Comparison of ENCODE assay signal across 1 cellular context in the genomic region with DNA sequence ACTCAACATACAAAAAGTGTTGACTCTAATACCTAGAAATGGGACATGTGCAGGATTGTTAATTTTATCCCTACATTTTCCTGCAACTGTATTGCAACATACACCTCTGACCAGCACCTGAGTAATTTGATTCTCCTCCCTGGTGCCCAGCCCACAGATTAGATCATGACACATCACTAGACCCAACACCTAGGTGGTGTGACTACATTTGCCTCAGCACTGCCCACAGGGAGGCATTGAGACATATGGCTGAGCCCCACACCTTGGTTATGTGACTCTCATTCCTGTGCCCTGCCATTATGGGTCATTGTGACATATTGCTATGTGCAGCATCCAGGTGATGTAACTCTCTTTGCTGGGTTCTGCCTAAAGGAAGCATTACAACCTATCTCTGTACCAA.
A peak's percentile ranks its signal among the peaks of the same experiment; 100 is the strongest.
TF ChIP-seq lines count a peak whose summit lies in the region.

No MANE protein-coding gene starts in this region.

TF ChIP-seq in IMR-90, 13 proteins besides CTCF, POLR2A, EP300 and RAD21:
- TF ChIP-seq, protein P1, sequence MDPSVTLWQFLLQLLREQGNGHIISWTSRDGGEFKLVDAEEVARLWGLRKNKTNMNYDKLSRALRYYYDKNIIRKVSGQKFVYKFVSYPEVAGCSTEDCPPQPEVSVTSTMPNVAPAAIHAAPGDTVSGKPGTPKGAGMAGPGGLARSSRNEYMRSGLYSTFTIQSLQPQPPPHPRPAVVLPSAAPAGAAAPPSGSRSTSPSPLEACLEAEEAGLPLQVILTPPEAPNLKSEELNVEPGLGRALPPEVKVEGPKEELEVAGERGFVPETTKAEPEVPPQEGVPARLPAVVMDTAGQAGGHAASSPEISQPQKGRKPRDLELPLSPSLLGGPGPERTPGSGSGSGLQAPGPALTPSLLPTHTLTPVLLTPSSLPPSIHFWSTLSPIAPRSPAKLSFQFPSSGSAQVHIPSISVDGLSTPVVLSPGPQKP (IDR thresholded peaks at IDR 0.05; ENCODE audit: borderline replicate concordance, low read depth, low read length): no peak
- TF ChIP-seq CEBPB (IDR thresholded peaks at IDR 0.05; ENCODE audit: low read depth, low read length): peak; percentile 36; the same call in 1 of the 2 replicates
TF ChIP-seq in IMR-90: peak in this region for 1.
